10 cellular contexts compared by ENCODE assay signal in the genomic region with DNA sequence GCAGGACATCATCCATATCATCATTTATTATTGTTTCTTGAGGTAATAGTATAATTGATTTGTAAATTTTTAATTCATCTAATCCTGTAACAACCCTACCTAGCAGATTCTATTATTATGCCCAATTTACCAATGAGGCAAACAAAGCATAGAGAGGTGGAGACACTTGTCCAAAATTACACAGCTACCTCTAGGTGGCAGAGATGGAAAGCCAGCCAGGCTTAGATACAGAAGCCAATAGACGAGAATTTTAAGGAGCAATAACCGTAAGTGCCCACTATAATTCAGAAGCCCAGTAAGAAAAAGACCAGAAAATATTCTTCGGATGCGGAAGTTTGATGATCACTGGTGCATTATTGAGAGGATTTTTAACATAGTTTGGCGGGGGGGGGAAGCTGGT. TPM values are rescaled to one million over a fixed set of nuclear protein-coding genes. Genes with fewer than 3 reads are reported as not detected.
A peak's percentile ranks its signal among the peaks of the same experiment; 100 is the strongest.
DNase-seq lines count a peak whose midpoint lies in the region; ATAC-seq and TF ChIP-seq lines count a peak whose summit lies in the region.
"Had no signal": no experiment of that assay in that cellular context is flagged by ENCODE, and none has a peak within 500 bp of the region (broad histone marks: within the 10 kb centered on the region; RNA-seq: fewer than 3 reads in every experiment).

No MANE protein-coding gene starts in this region.

- no peak overlapping the region for H3K56ac ChIP-seq in H9 (ENCODE audit: insufficient read length, low read depth, low read length)

- no peaks in the 10 kb centered on the region for H3K9me3 Mint-ChIP-seq in H9

- no peak for DNase-seq in H9
- no peak for DNase-seq in SK-N-SH
- DNase-seq in left lobe of liver (ENCODE audit: low spot score) = no peak
- no peak for DNase-seq in DMS153 (lab: John Stamatoyannopoulos, UW)
- no peak for DNase-seq in stomach
- no peak for DNase-seq in NCI-H1048 (lab: John Stamatoyannopoulos, UW)
- no peak for DNase-seq in NCI-H1930 (lab: John Stamatoyannopoulos, UW)
- DNase-seq: ovary had no signal

- H3K27ac Mint-ChIP-seq in H9 = no peak overlapping the region

- TF ChIP-seq CTCF in DOHH2 (IDR thresholded peaks at IDR 0.05; ENCODE audit: low read depth, low read length, poor library complexity, severe bottlenecking) = peak; percentile 62
- TF ChIP-seq CTCF in H9 (conservative IDR thresholded peaks at IDR 0.05) = peak; percentile 50
- peak; percentile 27 for TF ChIP-seq CTCF in SK-N-SH (IDR thresholded peaks at IDR 0.05)
- TF ChIP-seq CTCF in stomach (IDR thresholded peaks at IDR 0.05) = no peak

- no peak overlapping the region for H2BK5ac ChIP-seq in H9 (ENCODE audit: insufficient read length, low read length)

- no peak overlapping the region for H3T11ph ChIP-seq in H9 (ENCODE audit: low read length)

- peak overlapping the region; percentile 0; the same call in 1 of the 2 replicates for H3K4me2 ChIP-seq in DOHH2 (ENCODE audit: low read length)
- H3K4me2 ChIP-seq in H9 (ENCODE audit: insufficient read depth, insufficient read length, low read length) = no peak overlapping the region
- H3K4me2 ChIP-seq in SK-N-SH = no peak overlapping the region

- no peaks in the 10 kb centered on the region for H3K23me2 ChIP-seq in H9 (ENCODE audit: insufficient read length, low read depth, low read length, poor library complexity, severe bottlenecking)

- H3F3A ChIP-seq in DOHH2 (ENCODE audit: control insufficient read depth, insufficient read depth) (peaks cover 7% of the 10 kb centered on the region), SK-N-SH (replicated peaks; ENCODE audit: insufficient read depth) (no peaks in the 10 kb centered on the region)

- peaks cover 41 to 44% of the 10 kb centered on the region in 2 experiments for H3K4me1 Mint-ChIP-seq in H9

- no peak overlapping the region for H3K4ac ChIP-seq in H9 (ENCODE audit: low read depth, low read length)

- WGBS in H9 (ENCODE audit: extremely low coverage, insufficient read length, low lambda C conversion rate) = no CpG with 5 or more reads among the region's 5 CpGs
- WGBS in SK-N-SH (ENCODE audit: low lambda C conversion rate) = 90% methylated on average over 5 of the region's 5 CpGs
- WGBS in stomach, 5 donors = 83 to 95% (median 93%) methylated on average over 5 of the region's 5 CpGs

- H3K23ac ChIP-seq in H9 (ENCODE audit: insufficient read length, low read depth, low read length) = no peak overlapping the region

- no peaks in the 10 kb centered on the region for H4K20me1 ChIP-seq in DOHH2 (ENCODE audit: control insufficient read depth, insufficient read depth, low read depth, low read length)
- H4K20me1 ChIP-seq in H9 (ENCODE audit: control insufficient read depth, insufficient read depth, insufficient read length) = no peaks in the 10 kb centered on the region
- no peaks in the 10 kb centered on the region for H4K20me1 ChIP-seq in SK-N-SH (ENCODE audit: insufficient read depth)

- H3K9ac ChIP-seq in H9 (ENCODE audit: extremely low read depth, insufficient read length, low read length) (no peak overlapping the region), SK-N-SH (no peak overlapping the region)

- H3K36me3 ChIP-seq in DOHH2 (ENCODE audit: control insufficient read depth, low read length) (peaks cover 40% of the 10 kb centered on the region), SK-N-SH (replicated peaks in 1 of 2; ENCODE audit: control insufficient read depth in 1 of 2, insufficient read depth in 2 of 2, low read length in 1 of 2) (no peaks in the 10 kb centered on the region), stomach (no peaks in the 10 kb centered on the region)
- H3K36me3 ChIP-seq: ovary had no signal

- no peak overlapping the region for H3K27ac ChIP-seq in DOHH2 (ENCODE audit: low read depth, low read length)
- H3K27ac ChIP-seq in H9 (ENCODE audit: insufficient read length, low read depth, low read length) = no peak overlapping the region
- no peak overlapping the region for H3K27ac ChIP-seq in SK-N-SH (ENCODE audit: low read depth in 2 of 2, low read length in 1 of 2)
- no peak overlapping the region for H3K27ac ChIP-seq in stomach
- H3K27ac ChIP-seq: ovary had no signal

- no peak overlapping the region for H2BK20ac ChIP-seq in H9 (ENCODE audit: low read depth, low read length, poor library complexity, severe bottlenecking)

- no peak for TF ChIP-seq EP300 in SK-N-SH (IDR thresholded peaks at IDR 0.05; ENCODE audit: borderline replicate concordance in 1 of 2, low read depth in 1 of 2, low read length in 1 of 2)
- TF ChIP-seq EP300 in stomach (IDR thresholded peaks at IDR 0.05) = no peak

- TF ChIP-seq POLR2A in stomach (IDR thresholded peaks at IDR 0.05) = no peak

- no peak overlapping the region for H2BK120ac ChIP-seq in H9 (ENCODE audit: low read depth, low read length, poor library complexity, severe bottlenecking)

- H3K9me2 ChIP-seq in DOHH2 (replicated peaks; ENCODE audit: control insufficient read depth, low read length) (no peaks in the 10 kb centered on the region), SK-N-SH (no peaks in the 10 kb centered on the region)

- no peak overlapping the region for H3K18ac ChIP-seq in H9 (ENCODE audit: insufficient read length, low read depth, low read length)

- no peak overlapping the region for H4K8ac ChIP-seq in H9 (replicated peaks; ENCODE audit: insufficient read length, low read depth, low read length)

- intact Hi-C loops in stomach (cut with DNase I; ENCODE audit: low total_unique reads) = no loop called here

- no peak overlapping the region for H2AFZ ChIP-seq in H9 (ENCODE audit: low read length)
- no peak overlapping the region for H2AFZ ChIP-seq in SK-N-SH (ENCODE audit: low read depth)

- CTCF ChIA-PET in SK-N-SH (lab: Yijun Ruan, JAX) = interaction anchor here (1.0 to 1.3 kb wide), 4 partner anchors 24 to 81 kb away, joined by 3 to 5 read pairs (median 4); no protein-coding TSS in a partner anchor

- no peak overlapping the region for H2BK15ac ChIP-seq in H9 (ENCODE audit: low read depth, low read length)

- no peaks in the 10 kb centered on the region for H3K36me3 Mint-ChIP-seq in H9 (ENCODE audit: insufficient read depth in 1 of 3, low read depth in 3 of 3)

- H3K4me3 Mint-ChIP-seq in H9 = no peak overlapping the region

- no peaks in the 10 kb centered on the region for H3K79me1 ChIP-seq in H9 (ENCODE audit: insufficient read depth, low read depth, low read length, poor library complexity, severe bottlenecking)

- H3K4me3 ChIP-seq in DOHH2 (ENCODE audit: low read length) (no peak overlapping the region), SK-N-SH (ENCODE audit: low read depth in 2 of 2, low read length in 1 of 2) (no peak overlapping the region), stomach (no peak overlapping the region)
- H3K4me3 ChIP-seq: ovary had no signal

- no peak overlapping the region for H3K14ac ChIP-seq in H9 (ENCODE audit: insufficient read depth, low read length)

- H3K27me3 ChIP-seq in DOHH2 (ENCODE audit: control insufficient read depth, low read length) = no peaks in the 10 kb centered on the region
- no peaks in the 10 kb centered on the region for H3K27me3 ChIP-seq in H9 (ENCODE audit: insufficient read depth, low read length)
- no peaks in the 10 kb centered on the region for H3K27me3 ChIP-seq in SK-N-SH (ENCODE audit: insufficient read depth)
- no peaks in the 10 kb centered on the region for H3K27me3 ChIP-seq in stomach
- H3K27me3 ChIP-seq: ovary had no signal

- H2AK5ac ChIP-seq in H9 (ENCODE audit: insufficient read length, low read length) = no peak overlapping the region

- POLR2A ChIA-PET in SK-N-SH (lab: Yijun Ruan, JAX) = no interaction called here

- H3K79me2 ChIP-seq in DOHH2 (ENCODE audit: control insufficient read depth, low read length) (peaks cover 100% of the 10 kb centered on the region), H9 (ENCODE audit: insufficient read depth, low read length) (no peaks in the 10 kb centered on the region), SK-N-SH (ENCODE audit: insufficient read depth) (no peaks in the 10 kb centered on the region)

- H3K4me1 ChIP-seq in DOHH2 (ENCODE audit: control insufficient read depth, low read length) = peaks cover 87% of the 10 kb centered on the region
- H3K4me1 ChIP-seq in H9 (ENCODE audit: insufficient read depth, low read length) = peaks cover 2% of the 10 kb centered on the region; the same call in 1 of the 2 replicates
- no peaks in the 10 kb centered on the region; a peak in 2 of 4 replicates for H3K4me1 ChIP-seq in SK-N-SH (ENCODE audit: control insufficient read depth in 1 of 2, insufficient read depth in 2 of 2, low read depth in 1 of 2, low read length in 1 of 2)
- H3K4me1 ChIP-seq in stomach = no peaks in the 10 kb centered on the region

- H4K91ac ChIP-seq in H9 (ENCODE audit: insufficient read length, low read depth, low read length) = no peak overlapping the region

- peak; percentile 56 for TF ChIP-seq RAD21 in SK-N-SH (IDR thresholded peaks at IDR 0.05; ENCODE audit: low read length)

- no peaks in the 10 kb centered on the region for H3K27me3 Mint-ChIP-seq in H9 (ENCODE audit: low read depth)

- peak; percentile 80 for ATAC-seq in left lobe of liver
- ATAC-seq: Right ventricle myocardium inferior had no signal

- no peak overlapping the region for H4K5ac ChIP-seq in H9 (ENCODE audit: insufficient read length, low read depth, low read length)

- no peak overlapping the region for H2BK12ac ChIP-seq in H9 (ENCODE audit: insufficient read length, low read depth, low read length)

- peaks cover 4% of the 10 kb centered on the region for H3K9me3 ChIP-seq in DOHH2 (ENCODE audit: control insufficient read depth, insufficient read depth, low read length)
- no peaks in the 10 kb centered on the region for H3K9me3 ChIP-seq in H9 (ENCODE audit: control insufficient read depth, low read depth, low read length)
- no peaks in the 10 kb centered on the region for H3K9me3 ChIP-seq in SK-N-SH
- H3K9me3 ChIP-seq in stomach = no peaks in the 10 kb centered on the region
- H3K9me3 ChIP-seq: ovary had no signal

TF ChIP-seq in SK-N-SH, 30 proteins besides CTCF, POLR2A, EP300 and RAD21 (continues in another document):
- TF ChIP-seq ELF1 (IDR thresholded peaks at IDR 0.05) = no peak
- no peak for TF ChIP-seq RXRA (IDR thresholded peaks at IDR 0.05; ENCODE audit: borderline replicate concordance, low read depth)
- TF ChIP-seq GABPA (IDR thresholded peaks at IDR 0.05; ENCODE audit: low read depth) = no peak
- no peak for TF ChIP-seq NRF1 (IDR thresholded peaks at IDR 0.05; ENCODE audit: low read depth, low read length)
- no peak; the same call in 1 of the 2 replicates for TF ChIP-seq SMC3 (IDR thresholded peaks at IDR 0.05; ENCODE audit: low read depth, low read length)
- TF ChIP-seq TCF12 (IDR thresholded peaks at IDR 0.05) = no peak
- TF ChIP-seq FOSL2 (IDR thresholded peaks at IDR 0.05; ENCODE audit: borderline replicate concordance, low read depth) = no peak
- TF ChIP-seq FOXJ3 (CRISPR knock-in tag; IDR thresholded peaks at IDR 0.05) = no peak
- no peak for TF ChIP-seq MEF2A (IDR thresholded peaks at IDR 0.05; ENCODE audit: borderline replicate concordance, low read depth)

RNA-seq across cellular contexts. Expression of gene ANK3, which starts 54.0 kb away (rescaled TPM):
- total RNA-seq in H9 (2021) = 56.0 and 59.6 TPM in 2 replicates
- 10.0 and 13.9 TPM in 2 replicates for polyA plus RNA-seq in SK-N-SH (2012; rRNA removed)
- 11.8 and 14.5 TPM in 2 replicates for polyA plus RNA-seq in SK-N-SH (2012; cell fraction: cytosol; rRNA removed)
- 8.9 and 16.1 TPM in 2 replicates for polyA plus RNA-seq in SK-N-SH (2012; cell fraction: nucleus; rRNA removed)
- total RNA-seq in left lobe of liver = 13.4 TPM
- 100 to 1,000 TPM in 2 of 5 donors, 10 to 100 TPM in 3; 27.4 to 115 (median 47.7) TPM for total RNA-seq in stomach
- 10 to 100 TPM in 1 of 3 donors, 1 to 10 TPM in 2; 3.6 to 12.8 (median 6.7) TPM for polyA plus RNA-seq in stomach

Comparison
In these comparisons a context has a peak if more than half of its experiments do, and no peak if none do; other contexts are left out.
1. CTCF ChIP-seq: peak in DOHH2 (single experiment), H9 (single experiment) and SK-N-SH (single experiment); none in stomach (0 of 7).